In genomic region chr9:137649553-137649952, GRCh38 we compare ENCODE assay signal across 17 cellular contexts.
"Had no signal": no experiment of that assay in that cellular context is flagged by ENCODE, and none has a peak within 500 bp of the region (broad histone marks: within the 10 kb centered on the region; RNA-seq: fewer than 3 reads in every experiment).

No MANE protein-coding gene starts in this region.

- H3K4me1 ChIP-seq: ascending aorta, breast epithelium, lower lobe of right lung had no signal

- H3K9me3 Mint-ChIP-seq: activated naive CD4-positive, alpha-beta T cell treated with anti-CD3 and anti-CD28 coated beads, Interleukin-2, amount 50 U/mL, for 24 hours had no signal

- H3K9me3 ChIP-seq: ascending aorta, breast epithelium, lower lobe of right lung, thyroid gland had no signal

- H3K4me3 ChIP-seq: ascending aorta, breast epithelium, hepatocyte, lower lobe of right lung, thyroid gland had no signal

- H3K36me3 ChIP-seq: breast epithelium, thyroid gland had no signal

- DNase-seq: activated CD8-positive, alpha-beta memory T cell treated with anti-CD3 and anti-CD28 coated beads, Interleukin-2, amount 50 U/mL, for 48 hours; activated effector memory CD4-positive, alpha-beta T cell treated with Interleukin-2 at 50 U/mL for 16 hours; activated T-cell treated with anti-CD3 and anti-CD28 coated beads, Interleukin-2, amount 50 U/mL, for 48 hours; cerebellar nuclear complex; effector CD8-positive, alpha-beta T cell; foreskin fibroblast; lower lobe of right lung; retina; stimulated activated CD4-positive, alpha-beta T cell treated with anti-CD3 and anti-CD28 coated beads, Interleukin-1b, Interleukin-23, amount 100 ng/mL, for 48 hours; stimulated activated CD8-positive, alpha-beta memory T cell treated with anti-CD3 and anti-CD28 coated beads, Interleukin-4, amount 100 ng/mL, for 48 hours; stimulated activated naive CD4-positive, alpha-beta T cell treated with Interleukin-2 at 50 U/mL for 16 hours; thyroid gland; WERI-Rb-1 had no signal

- ATAC-seq: lower lobe of right lung had no signal

- H3K27me3 ChIP-seq: ascending aorta, breast epithelium, hepatocyte, thyroid gland had no signal

- H3K27me3 Mint-ChIP-seq: activated naive CD4-positive, alpha-beta T cell treated with anti-CD3 and anti-CD28 coated beads, Interleukin-2, amount 50 U/mL, for 24 hours had no signal

- H3K4me3 Mint-ChIP-seq: activated naive CD4-positive, alpha-beta T cell treated with anti-CD3 and anti-CD28 coated beads, Interleukin-2, amount 50 U/mL, for 24 hours had no signal

- H3K27ac ChIP-seq: ascending aorta, breast epithelium, hepatocyte, lower lobe of right lung, thyroid gland, WERI-Rb-1 had no signal

- H3K27ac Mint-ChIP-seq: activated naive CD4-positive, alpha-beta T cell treated with anti-CD3 and anti-CD28 coated beads, Interleukin-2, amount 50 U/mL, for 24 hours had no signal
